ENCODE assay signal across 20 cellular contexts in the genomic region with DNA sequence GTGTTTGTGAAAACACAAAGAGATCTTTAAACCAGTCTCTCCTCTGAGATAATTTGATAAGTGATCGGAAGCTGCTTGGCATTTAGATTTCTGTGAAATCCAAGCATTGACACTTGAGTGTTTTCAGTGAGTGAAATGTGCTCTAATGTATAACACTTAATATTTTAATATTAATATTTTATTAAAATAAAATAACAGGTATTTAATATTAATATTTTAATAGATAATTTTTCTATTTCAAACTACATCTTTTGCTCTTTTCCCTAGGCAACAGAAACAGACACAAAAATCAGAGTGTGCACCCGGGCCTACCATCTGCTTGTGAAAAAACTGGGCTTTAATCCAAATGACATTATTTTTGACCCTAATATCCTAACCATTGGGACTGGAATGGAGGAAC. TPM values are rescaled to one million over a fixed set of nuclear protein-coding genes. Genes with fewer than 3 reads are reported as not detected.
DNase-seq lines count a peak whose midpoint lies in the region; ATAC-seq, FAIRE-seq and TF ChIP-seq lines count a peak whose summit lies in the region.
"Had no signal": no experiment of that assay in that cellular context is flagged by ENCODE, and none has a peak within 500 bp of the region (broad histone marks: within the 10 kb centered on the region; RNA-seq: fewer than 3 reads in every experiment).

No MANE protein-coding gene starts in this region.

- dilution Hi-C loops in mammary epithelial cell (cut with HindIII; ENCODE audit: low sequenced_read_pairs), result no loop called here

- H3K9ac ChIP-seq in mammary epithelial cell (ENCODE audit: insufficient read depth, low read length), result no peak overlapping the region
- H3K9ac ChIP-seq: GM23248 had no signal

- H3K9me3 ChIP-seq in mammary epithelial cell (replicated peaks; ENCODE audit: insufficient read depth, low read length) (no peaks in the 10 kb centered on the region), pancreas (no peaks in the 10 kb centered on the region)
- H3K9me3 ChIP-seq: BE2C, Caco-2, HAP-1 had no signal

- H3K4me3 Mint-ChIP-seq in MCF 10A (ENCODE audit: unreplicated experiment), result no peak overlapping the region
- H3K4me3 Mint-ChIP-seq: CD4-positive, CD25-positive, alpha-beta regulatory T cell; CD8-positive, alpha-beta memory T cell had no signal

- CTCF ChIA-PET in MCF 10A (lab: Yijun Ruan, JAX) (interaction anchor here (0.9 to 4.0 kb wide), 2 partner anchors 241 to 537 kb away, joined by 3 to 13 read pairs; no protein-coding TSS in a partner anchor), mammary epithelial cell (lab: Charles Lee; ENCODE audit: low non-redundant PET) (no interaction called here)

- H3K4me2 ChIP-seq in mammary epithelial cell (ENCODE audit: insufficient read depth, low read depth, low read length), result no peak overlapping the region

- ATAC-seq in pancreas (no peak), HG03378 (IDR thresholded peaks at IDR 0.05; ENCODE audit: unreplicated experiment) (no peak)

- H3K79me2 ChIP-seq in mammary epithelial cell (ENCODE audit: insufficient read depth, low read length), result no peaks in the 10 kb centered on the region

- POLR2A ChIA-PET in MCF 10A (lab: Yijun Ruan, JAX), result interaction anchor here (0.6 to 1.4 kb wide), 3 partner anchors 13 to 246 kb away, joined by 3 to 4 read pairs (median 3); a partner anchor contains a TSS

- H3K27me3 Mint-ChIP-seq in MCF 10A (ENCODE audit: insufficient read depth, unreplicated experiment), result no peaks in the 10 kb centered on the region
- H3K27me3 Mint-ChIP-seq: CD4-positive, CD25-positive, alpha-beta regulatory T cell; CD8-positive, alpha-beta memory T cell had no signal

- H3K4me1 ChIP-seq in mammary epithelial cell (ENCODE audit: insufficient read depth, low read length) (no peaks in the 10 kb centered on the region), pancreas (peaks cover 4 to 13% (median 8%) of the 10 kb centered on the region in 3 donors)
- H3K4me1 ChIP-seq: Caco-2 had no signal

- H3K4me1 Mint-ChIP-seq in MCF 10A (ENCODE audit: insufficient read depth, unreplicated experiment), result peaks cover 12% of the 10 kb centered on the region

- H3K4me3 ChIP-seq in mammary epithelial cell (replicated peaks in 1 of 3; ENCODE audit: insufficient read depth in 1 of 3, low read depth in 2 of 3, low read length in 3 of 3) (no peak overlapping the region), pancreas (no peak overlapping the region)
- H3K4me3 ChIP-seq: GM23248, HAP-1 had no signal

- H4K20me1 ChIP-seq in mammary epithelial cell (ENCODE audit: insufficient read depth, low read length), result no peaks in the 10 kb centered on the region

- H2AFZ ChIP-seq in mammary epithelial cell (ENCODE audit: low read depth, low read length), result no peak overlapping the region
- H2AFZ ChIP-seq: GM23248 had no signal

- in situ Hi-C loops in mammary epithelial cell (cut with MboI; ENCODE audit: low sequenced_read_pairs in 2 of 2), result loop anchor here (25.0 kb wide), 1 partner anchor 238 kb away; a partner anchor contains a TSS

- H3K27ac ChIP-seq in mammary epithelial cell (ENCODE audit: insufficient read depth, low read depth, low read length) (no peak overlapping the region), pancreas (no peak overlapping the region)
- H3K27ac ChIP-seq: GM23248, HL-60 had no signal

- 100% methylated on average over 2 of the region's 2 CpGs for WGBS in mammary epithelial cell (ENCODE audit: low coverage, missing lambda C conversion rate)
- 63 to 79% methylated on average over 2 of the region's 2 CpGs for WGBS in pancreas, 2 donors

- H3K36me3 Mint-ChIP-seq in MCF 10A (ENCODE audit: insufficient read depth, unreplicated experiment), result peaks cover 72% of the 10 kb centered on the region

- peak; percentile 26 for FAIRE-seq in pancreas (lab: Jason Lieb, UNC)
- FAIRE-seq: G401.6, GM12891 had no signal

- no TSS peak for BruUV-seq in MCF 10A (replicated peaks; lab: Mats Ljungman, UMichigan)
- no TSS peak for BruUV-seq in mammary epithelial cell (replicated peaks; lab: Mats Ljungman, UMichigan)

- peak overlapping the region; percentile 0 for H3K27ac Mint-ChIP-seq in MCF 10A (ENCODE audit: low read depth, unreplicated experiment)

- peaks cover 15% of the 10 kb centered on the region for H3K36me3 ChIP-seq in mammary epithelial cell (ENCODE audit: insufficient read depth, low read length)
- peaks cover 0 to 32% (median 0%) of the 10 kb centered on the region in 3 donors for H3K36me3 ChIP-seq in pancreas

- DNase-seq in MCF 10A (ENCODE audit: unreplicated experiment) (no peak), mammary epithelial cell (no peak), NCI-H1694 treated with DMSO at 0.1 percent for 48 hours (lab: John Stamatoyannopoulos, UW) (peak; percentile 60), cerebellar cortex (ENCODE audit: low spot score) (peak; percentile 20), pancreas (no peak), NCI-H2196 treated with DMSO at 0.1 percent for 48 hours (lab: John Stamatoyannopoulos, UW; ENCODE audit: unreplicated experiment) (no peak)
- DNase-seq: BE2C; C1 segment of cervical spinal cord; Caco-2; CD4-positive, CD25-positive, alpha-beta regulatory T cell; CD8-positive, alpha-beta memory T cell; DMS53; DND-41; EL; GM23248 had no signal

- no peak for TF ChIP-seq CTCF in MCF 10A (IDR thresholded peaks at IDR 0.05; ENCODE audit: unreplicated experiment)
- no peak for TF ChIP-seq CTCF in mammary epithelial cell (conservative IDR thresholded peaks at IDR 0.05 in 1 of 2, IDR thresholded peaks at IDR 0.05 in 1 of 2; ENCODE audit: extremely low read depth in 1 of 2, insufficient read depth in 1 of 2, low read depth in 1 of 2, low read length in 2 of 2)
- no peak for TF ChIP-seq CTCF in pancreas (IDR thresholded peaks at IDR 0.05)

- no peaks in the 10 kb centered on the region for H3K9me3 Mint-ChIP-seq in MCF 10A (ENCODE audit: unreplicated experiment)
- H3K9me3 Mint-ChIP-seq: CD4-positive, CD25-positive, alpha-beta regulatory T cell; CD8-positive, alpha-beta memory T cell had no signal

- no peaks in the 10 kb centered on the region for H3K27me3 ChIP-seq in mammary epithelial cell (ENCODE audit: insufficient read depth, low read length)
- H3K27me3 ChIP-seq in pancreas, result no peaks in the 10 kb centered on the region
- H3K27me3 ChIP-seq: BE2C had no signal

- intact Hi-C loops in MCF 10A (cut with micrococcal nuclease) (no loop called here), mammary epithelial cell (cut with micrococcal nuclease) (no loop called here), pancreas (cut with DNase I) (no loop called here)

RNA-seq across cellular contexts. Expression of a gene that starts 55.0 kb away (rescaled TPM):
- total RNA-seq in MCF 10A (2022) (54.6 and 59.1 TPM in 2 replicates), mammary epithelial cell (10 to 100 TPM; 36.7 to 39.8 TPM), pancreas (10 to 100 TPM; 20.8 to 29.1 (median 25.8) TPM)
- polyA plus RNA-seq in mammary epithelial cell (8.1 TPM), pancreas (1 to 10 TPM; 8.1 to 8.6 TPM)
- 29.2 TPM for polyA minus RNA-seq in mammary epithelial cell

Comparison
In these comparisons a context has a peak if more than half of its experiments do, and no peak if none do; other contexts are left out.
1. DNase-seq: peak in NCI-H1694 treated with DMSO at 0.1 percent for 48 hours (single experiment) and cerebellar cortex (single experiment); none in MCF 10A (single experiment), mammary epithelial cell (single experiment), pancreas (0 of 6) and NCI-H2196 treated with DMSO at 0.1 percent for 48 hours (single experiment).